In the genomic region with DNA sequence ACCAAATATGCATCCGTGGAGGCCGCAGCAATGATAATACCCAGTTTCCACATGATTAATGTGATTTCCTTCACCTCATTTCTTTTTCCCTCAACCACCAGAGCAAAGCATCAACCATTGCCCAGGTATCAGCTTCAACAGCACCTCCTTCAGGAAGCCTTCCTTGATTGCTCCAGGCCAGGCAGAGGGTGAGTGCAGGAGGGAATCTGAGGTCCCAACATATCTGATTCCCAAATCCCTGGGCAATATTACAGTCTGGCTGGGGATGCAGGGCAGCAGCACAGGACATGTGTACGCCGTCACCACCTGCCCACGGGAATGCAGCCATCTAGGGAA, we compare ENCODE assay signal across 18 cellular contexts.
DNase-seq lines count a peak whose midpoint lies in the region; ATAC-seq, FAIRE-seq and TF ChIP-seq lines count a peak whose summit lies in the region.
"Had no signal": no experiment of that assay in that cellular context is flagged by ENCODE, and none has a peak within 500 bp of the region (broad histone marks: within the 10 kb centered on the region; RNA-seq: fewer than 3 reads in every experiment).

No MANE protein-coding gene starts in this region.

- no peaks in the 10 kb centered on the region for H3K27me3 ChIP-seq in Caco-2 (replicated peaks; ENCODE audit: control insufficient read depth, insufficient read depth, low read length)
- no peaks in the 10 kb centered on the region for H3K27me3 ChIP-seq in H1 (replicated peaks in 1 of 4; ENCODE audit: control insufficient read depth in 3 of 4, extremely low read depth in 1 of 4, insufficient read depth in 3 of 4, low read length in 3 of 4)

- no peak overlapping the region for H2BK120ac ChIP-seq in H1 (replicated peaks; ENCODE audit: low read depth, low read length)

- TF ChIP-seq CTCF in Caco-2 (IDR thresholded peaks at IDR 0.05; ENCODE audit: insufficient read depth in 1 of 2, low read depth in 1 of 2, low read length in 1 of 2, severe bottlenecking in 1 of 2, unreplicated experiment in 1 of 2) (peak in 1 of 2 experiments; percentile 9), HEK293 (tag by site-specific recombination; IDR thresholded peaks at IDR 0.05) (peak; percentile 37; the same call in 1 of the 2 replicates), H1 (IDR thresholded peaks at IDR 0.05; ENCODE audit: control extremely low read depth in 1 of 3, insufficient read depth in 1 of 3, low read depth in 1 of 3, low read length in 3 of 3) (peak in 2 of 3 experiments; percentile 16 to 41; a peak in 1 of 4 replicates), nephron progenitor cell (IDR thresholded peaks at IDR 0.05) (no peak)

- H3K9me3 Mint-ChIP-seq in Caco-2 (ENCODE audit: unreplicated experiment) (no peaks in the 10 kb centered on the region), nephron progenitor cell (no peaks in the 10 kb centered on the region)
- no peaks in the 10 kb centered on the region for H3K9me3 Mint-ChIP-seq in activated naive CD4-positive, alpha-beta T cell treated with anti-CD3 and anti-CD28 coated beads, Interleukin-2, amount 50 U/mL, for 72 hours
- H3K9me3 Mint-ChIP-seq: CD4-positive, alpha-beta T cell had no signal

- no peak overlapping the region for H3K56ac ChIP-seq in H1 (replicated peaks; ENCODE audit: insufficient read length, low read depth, low read length)

- no peak overlapping the region for H4K8ac ChIP-seq in H1 (ENCODE audit: extremely low read depth, insufficient read depth, low read length)

- H3K4ac ChIP-seq in H1 (replicated peaks; ENCODE audit: insufficient read length, low read depth, low read length), result no peak overlapping the region

- DNase-seq in Caco-2 (no peak), H1 (ENCODE audit: low read depth in 1 of 2, low spot score in 2 of 2) (no peak), nephron progenitor cell (no peak), hypothalamus (lab: John Stamatoyannopoulos, UW) (no peak), left ventricle myocardium superior (no peak), NCI-H1436 (lab: John Stamatoyannopoulos, UW) (no peak)
- no peak for DNase-seq in activated naive CD4-positive, alpha-beta T cell treated with anti-CD3 and anti-CD28 coated beads, Interleukin-2, amount 50 U/mL, for 72 hours (ENCODE audit: low spot score in 2 of 2)
- DNase-seq: C1 segment of cervical spinal cord; CD4-positive, alpha-beta T cell; DMS153; DMS79 treated with DMSO at 0.1 percent for 48 hours; EL had no signal

- H3K36me3 ChIP-seq in Caco-2 (ENCODE audit: control insufficient read depth, insufficient read depth, low read length) (no peaks in the 10 kb centered on the region), HEK293 (ENCODE audit: control insufficient read depth in 2 of 2, insufficient read depth in 1 of 2, low read length in 2 of 2) (no peaks in the 10 kb centered on the region), H1 (ENCODE audit: control insufficient read depth in 2 of 4, insufficient read depth in 4 of 4, low read length in 3 of 4) (no peaks in the 10 kb centered on the region)

- no peaks in the 10 kb centered on the region for H3K23me2 ChIP-seq in H1 (ENCODE audit: low read depth, low read length)

- H3K14ac ChIP-seq in H1 (ENCODE audit: insufficient read length), result no peak overlapping the region

- H3K79me2 ChIP-seq in H1 (ENCODE audit: control insufficient read depth in 1 of 2, insufficient read depth in 2 of 2, low read length in 2 of 2), result no peaks in the 10 kb centered on the region

- no peak for TF ChIP-seq POLR2A in H1 (IDR thresholded peaks at IDR 0.05; ENCODE audit: control extremely low read depth in 1 of 2, low read depth in 2 of 2, low read length in 2 of 2)

- H3K4me3 Mint-ChIP-seq in Caco-2 (ENCODE audit: unreplicated experiment), result no peak overlapping the region
- no peak overlapping the region for H3K4me3 Mint-ChIP-seq in nephron progenitor cell
- H3K4me3 Mint-ChIP-seq: B cell; CD4-positive, alpha-beta T cell had no signal

- intact Hi-C loops in Caco-2 (cut with micrococcal nuclease; ENCODE audit: unreplicated experiment) (loop anchor here (1.0 to 5.0 kb wide), 5 partner anchors 94 to 709 kb away; no protein-coding TSS in a partner anchor), left ventricle myocardium superior (cut with micrococcal nuclease) (no loop called here)

- no peak for TF ChIP-seq EP300 in H1 (IDR thresholded peaks at IDR 0.05; ENCODE audit: borderline replicate concordance in 1 of 2, low read depth in 2 of 2, low read length in 2 of 2)

- H3K18ac ChIP-seq in H1 (ENCODE audit: extremely low read depth, low read length), result no peak overlapping the region

- no peaks in the 10 kb centered on the region for H4K20me1 ChIP-seq in H1 (replicated peaks in 1 of 2; ENCODE audit: control insufficient read depth in 1 of 2, insufficient read depth in 2 of 2, low read length in 2 of 2)

- no peak for TF ChIP-seq RAD21 in H1 (IDR thresholded peaks at IDR 0.05 in 1 of 2, conservative IDR thresholded peaks at IDR 0.05 in 1 of 2; ENCODE audit: low read depth in 2 of 2, low read length in 2 of 2)

- H3K23ac ChIP-seq in H1 (ENCODE audit: insufficient read length), result no peak overlapping the region

- 85% methylated on average over 5 of the region's 5 CpGs; no CpG with 5 or more reads in 1 of the 2 experiments for WGBS in H1 (ENCODE audit: extremely low coverage in 1 of 2, insufficient coverage in 1 of 2, insufficient read length in 1 of 2, insufficient replicate concordance in 2 of 2, low coverage in 1 of 2, low lambda C conversion rate in 2 of 2, missing lambda C conversion rate in 1 of 2), 2 experiments

- H3K27me3 Mint-ChIP-seq in Caco-2 (ENCODE audit: insufficient read depth, unreplicated experiment) (no peaks in the 10 kb centered on the region), nephron progenitor cell (ENCODE audit: low read depth, poor library complexity) (peaks cover 25% of the 10 kb centered on the region)
- H3K27me3 Mint-ChIP-seq: CD4-positive, alpha-beta T cell had no signal

- H2BK5ac ChIP-seq in H1 (ENCODE audit: low read depth, low read length), result no peak overlapping the region

- FAIRE-seq in H1 (lab: Jason Lieb, UNC), result no peak
- FAIRE-seq: G401.6, GM12891, H54 had no signal

- no peak for ATAC-seq in left ventricle myocardium superior
- ATAC-seq in activated naive CD4-positive, alpha-beta T cell treated with anti-CD3 and anti-CD28 coated beads, Interleukin-2, amount 50 U/mL, for 72 hours, result no peak

- no TSS peak for BruUV-seq in Caco-2 (replicated peaks; lab: Mats Ljungman, UMichigan)

- no peak overlapping the region for H3K9ac ChIP-seq in H1 (replicated peaks in 1 of 4; ENCODE audit: extremely low read depth in 1 of 4, low read depth in 3 of 4, low read length in 3 of 4)

- H4K5ac ChIP-seq in H1 (ENCODE audit: insufficient read length, low read depth, low read length), result no peak overlapping the region

- peak overlapping the region; percentile 6 for H3K27ac Mint-ChIP-seq in Caco-2 (ENCODE audit: unreplicated experiment)
- H3K27ac Mint-ChIP-seq in nephron progenitor cell, result peak overlapping the region; percentile 54
- H3K27ac Mint-ChIP-seq in activated naive CD4-positive, alpha-beta T cell treated with anti-CD3 and anti-CD28 coated beads, Interleukin-2, amount 50 U/mL, for 72 hours, result no peak overlapping the region
- H3K27ac Mint-ChIP-seq: B cell; CD4-positive, alpha-beta T cell had no signal

- POLR2A ChIA-PET in Caco-2 (lab: Charles Lee) (no interaction called here), HEK293 (lab: Yijun Ruan, JAX) (no interaction called here), H1 (lab: Charles Lee; ENCODE audit: partially characterized antibody) (interaction anchor here (0.7 kb wide), 2 partner anchors 141 to 693 kb away, joined by 3 read pairs; no protein-coding TSS in a partner anchor)

- CTCF ChIA-PET in Caco-2 (lab: Charles Lee) (interaction anchor here (0.8 to 1.3 kb wide), 2 partner anchors 142 to 420 kb away, joined by 3 to 7 read pairs; partner anchors contain the start of gene MYCN), HEK293 (lab: Yijun Ruan, JAX) (interaction anchor here (0.6 to 1.8 kb wide), 3 partner anchors 26 to 158 kb away, joined by 3 to 7 read pairs (median 3); no protein-coding TSS in a partner anchor), H1 (lab: Charles Lee; ENCODE audit: partially characterized antibody) (interaction anchor here (0.6 to 5.5 kb wide), 38 partner anchors 10 to 715 kb away, joined by 3 to 47 read pairs (median 4); partner anchors contain the start of gene MYCN)

- no peak overlapping the region for H2BK15ac ChIP-seq in H1 (ENCODE audit: low read length)

- H3K79me1 ChIP-seq in H1 (ENCODE audit: low read depth, low read length), result no peaks in the 10 kb centered on the region

- H2BK12ac ChIP-seq in H1 (ENCODE audit: low read depth, low read length), result 0 out of 2 replicates have a peak overlapping the region, but pooled peaks have one; percentile 2

- H3K27ac ChIP-seq in HEK293 (ENCODE audit: extremely low read depth, low read depth, low read length), result no peak overlapping the region
- H3K27ac ChIP-seq in H1 (ENCODE audit: low read depth, low read length), result no peak overlapping the region
- H3K27ac ChIP-seq: HL-60 had no signal

- peak overlapping the region; percentile 63; the same call in 1 of the 2 replicates for H2BK20ac ChIP-seq in H1 (ENCODE audit: low read length)

- H3K9me3 ChIP-seq in Caco-2 (no peaks in the 10 kb centered on the region), HEK293 (ENCODE audit: control insufficient read depth, insufficient read depth, low read depth, low read length) (no peaks in the 10 kb centered on the region), H1 (ENCODE audit: insufficient read depth in 2 of 2, low read depth in 1 of 2, low read length in 1 of 2) (no peaks in the 10 kb centered on the region)

- H3K4me1 Mint-ChIP-seq in Caco-2 (ENCODE audit: low read depth, unreplicated experiment) (peaks cover 30% of the 10 kb centered on the region), nephron progenitor cell (peaks cover 70% of the 10 kb centered on the region)
- H3K4me1 Mint-ChIP-seq: B cell had no signal

- no peak overlapping the region for H2AFZ ChIP-seq in H1 (ENCODE audit: low read length)

- H3K36me3 Mint-ChIP-seq in Caco-2 (ENCODE audit: insufficient read depth, unreplicated experiment) (peaks cover 5% of the 10 kb centered on the region), nephron progenitor cell (ENCODE audit: low read depth) (no peaks in the 10 kb centered on the region)
- no peaks in the 10 kb centered on the region for H3K36me3 Mint-ChIP-seq in activated naive CD4-positive, alpha-beta T cell treated with anti-CD3 and anti-CD28 coated beads, Interleukin-2, amount 50 U/mL, for 72 hours

- H3K4me1 ChIP-seq in Caco-2 (peaks cover 42% of the 10 kb centered on the region), HEK293 (ENCODE audit: control insufficient read depth, insufficient read depth, low read length) (no peaks in the 10 kb centered on the region), H1 (replicated peaks in 1 of 4; ENCODE audit: control insufficient read depth in 3 of 4, insufficient read depth in 4 of 4, low read length in 3 of 4) (peaks cover 0 to 7% (median 2%) of the 10 kb centered on the region in 4 experiments; a peak in 3 of 7 replicates)

- H4K91ac ChIP-seq in H1 (replicated peaks; ENCODE audit: insufficient read length, low read length), result no peak overlapping the region

- H2AK5ac ChIP-seq in H1 (ENCODE audit: low read depth, low read length), result no peak overlapping the region

- H3K4me3 ChIP-seq in Caco-2 (ENCODE audit: low read depth, low read length), result no peak overlapping the region
- no peak overlapping the region for H3K4me3 ChIP-seq in HEK293 (ENCODE audit: low read depth, low read length)
- H3K4me3 ChIP-seq in H1 (ENCODE audit: extremely low read depth in 1 of 4, insufficient read depth in 2 of 4, low read depth in 3 of 4, low read length in 4 of 4), result no peak overlapping the region

- H3K4me2 ChIP-seq in H1 (ENCODE audit: insufficient read depth in 1 of 2, low read depth in 2 of 2, low read length in 2 of 2), result no peak overlapping the region

Comparison
In these comparisons a context has a peak if more than half of its experiments do, and no peak if none do; other contexts are left out.
1. H3K27ac Mint-ChIP-seq: peak in Caco-2 (single experiment) and nephron progenitor cell (single experiment); none in activated naive CD4-positive, alpha-beta T cell treated with anti-CD3 and anti-CD28 coated beads, Interleukin-2, amount 50 U/mL, for 72 hours (0 of 2).